In the genomic region with DNA sequence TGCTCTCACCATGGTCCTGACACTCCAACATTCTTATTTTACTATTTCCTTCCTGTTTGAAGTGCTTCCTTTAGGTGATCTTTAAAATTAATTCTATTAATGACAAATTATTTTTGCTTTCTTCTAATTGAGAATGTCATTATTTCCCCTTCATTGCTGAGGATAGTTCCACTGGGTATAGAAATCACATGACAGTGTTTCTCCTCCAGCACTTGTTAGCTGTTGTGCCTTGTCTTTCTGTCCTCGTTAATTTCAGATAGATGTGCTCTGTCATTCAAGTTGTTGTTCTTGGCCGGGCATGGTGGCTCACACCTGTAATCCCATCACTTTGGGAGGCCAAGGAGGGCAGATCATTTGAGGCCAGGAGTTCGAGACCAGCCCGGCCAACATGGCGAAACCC, we compare ENCODE assay signal across 41 cellular contexts.
"Had no signal": no experiment of that assay in that cellular context is flagged by ENCODE, and none has a peak within 500 bp of the region (broad histone marks: within the 10 kb centered on the region; RNA-seq: fewer than 3 reads in every experiment).

No MANE protein-coding gene starts in this region.

- H3K27ac ChIP-seq: adrenal gland, ascending aorta, body of pancreas, brain microvascular endothelial cell, breast epithelium, cardiac muscle cell had no signal

- FAIRE-seq: astrocyte, bronchial epithelial cell had no signal

- H3K36me3 ChIP-seq: adrenal gland, ascending aorta, brain microvascular endothelial cell, breast epithelium, cardiac muscle cell had no signal

- H3K4me3 Mint-ChIP-seq: activated naive CD4-positive, alpha-beta T cell treated with anti-CD3 and anti-CD28 coated beads for 36 hours; activated naive CD4-positive, alpha-beta T cell treated with anti-CD3 and anti-CD28 coated beads, Interleukin-2, amount 10 ng/mL, durations not matched to agents 7 days and 5 days; activated naive CD4-positive, alpha-beta T cell treated with anti-CD3 and anti-CD28 coated beads, Interleukin-2, amount 50 U/mL, for 24 hours; activated naive CD8-positive, alpha-beta T cell; activated naive CD8-positive, alpha-beta T cell treated with anti-CD3 and anti-CD28 coated beads for 36 hours; activated naive CD8-positive, alpha-beta T cell treated with anti-CD3 and anti-CD28 coated beads, Interleukin-2, amount 10 ng/mL, durations not matched to agents 7 days and 5 days; activated naive CD8-positive, alpha-beta T cell treated with anti-CD3 and anti-CD28 coated beads, Interleukin-2, amount 50 U/mL, for 24 hours; activated T-cell treated with anti-CD3 and anti-CD28 coated beads, Interleukin-2, amount 50 U/mL, for 24 hours; activated T-cell treated with anti-CD3 and anti-CD28 coated beads, Interleukin-2, amount 50 U/mL, for 4 hours; activated T-cell treated with anti-CD3 and anti-CD28 coated beads, Interleukin-2, amount 50 U/mL, for 72 hours; activated T-helper 1 cell treated with anti-CD3 and anti-CD28 coated beads, Interleukin-12 subunit alpha, Interleukin-12 subunit beta, Interleukin-2, Interleukin-4 antibody, amounts not matched to agents 30 ng/mL and 10 ng/mL and 1 ng/mL, durations not matched to agents 14 hours and 24 hours and 36 hours; activated T-helper 17 cell treated with anti-CD3 and anti-CD28 coated beads, Interleukin-2, amount 50 U/mL, for 72 hours; brain; central memory CD8-positive, alpha-beta T cell had no signal

- H3K27ac Mint-ChIP-seq: activated naive CD4-positive, alpha-beta T cell treated with anti-CD3 and anti-CD28 coated beads for 36 hours; activated naive CD4-positive, alpha-beta T cell treated with anti-CD3 and anti-CD28 coated beads, Interleukin-2, amount 10 ng/mL, durations not matched to agents 7 days and 5 days; activated naive CD4-positive, alpha-beta T cell treated with anti-CD3 and anti-CD28 coated beads, Interleukin-2, amount 50 U/mL, for 24 hours; activated naive CD4-positive, alpha-beta T cell treated with anti-CD3 and anti-CD28 coated beads, Interleukin-2, amount 50 U/mL, for 72 hours; activated naive CD8-positive, alpha-beta T cell; activated naive CD8-positive, alpha-beta T cell treated with anti-CD3 and anti-CD28 coated beads for 36 hours; activated naive CD8-positive, alpha-beta T cell treated with anti-CD3 and anti-CD28 coated beads, Interleukin-2, amount 10 ng/mL, durations not matched to agents 7 days and 5 days; activated naive CD8-positive, alpha-beta T cell treated with anti-CD3 and anti-CD28 coated beads, Interleukin-2, amount 50 U/mL, for 24 hours; activated T-cell treated with anti-CD3 and anti-CD28 coated beads, Interleukin-2, amount 50 U/mL, for 24 hours; activated T-cell treated with anti-CD3 and anti-CD28 coated beads, Interleukin-2, amount 50 U/mL, for 72 hours; activated T-helper 1 cell treated with anti-CD3 and anti-CD28 coated beads, Interleukin-12 subunit alpha, Interleukin-12 subunit beta, Interleukin-2, Interleukin-4 antibody, amounts not matched to agents 30 ng/mL and 10 ng/mL and 1 ng/mL, durations not matched to agents 14 hours and 24 hours and 36 hours; activated T-helper 17 cell treated with anti-CD3 and anti-CD28 coated beads, Interleukin-2, amount 50 U/mL, for 72 hours; activated T-helper 2 cell treated with anti-CD3 and anti-CD28 coated beads, Interferon-gamma antibody, Interleukin-2, Interleukin-4, amounts not matched to agents 10 μg/mL and 5 μg/mL and 100 μg/mL, durations not matched to agents 14 hours and 24 hours and 36 hours; brain had no signal

- H3K4me1 ChIP-seq: adrenal gland, ascending aorta, body of pancreas, breast epithelium had no signal

- H3K9me3 ChIP-seq: adrenal gland, ascending aorta, body of pancreas had no signal

- H3K27me3 ChIP-seq: adrenal gland, ascending aorta, body of pancreas, brain microvascular endothelial cell, breast epithelium, cardiac muscle cell had no signal

- H3K4me3 ChIP-seq: adrenal gland, ascending aorta, body of pancreas, breast epithelium, cardiac muscle cell had no signal

- ATAC-seq: activated naive CD4-positive, alpha-beta T cell treated with anti-CD3 and anti-CD28 coated beads, Interleukin-2, amount 50 U/mL, for 72 hours; activated naive CD8-positive, alpha-beta T cell treated with anti-CD3 and anti-CD28 coated beads, Interleukin-2, amount 50 U/mL, for 24 hours; activated T-cell treated with anti-CD3 and anti-CD28 coated beads, Interleukin-2, amount 50 U/mL, for 4 hours; activated T-cell treated with anti-CD3 and anti-CD28 coated beads, Interleukin-2, amount 50 U/mL, for 72 hours; activated T-helper 17 cell treated with anti-CD3 and anti-CD28 coated beads, Interleukin-2, amount 50 U/mL, for 72 hours; body of pancreas had no signal

- H3K4me1 Mint-ChIP-seq: activated naive CD4-positive, alpha-beta T cell treated with anti-CD3 and anti-CD28 coated beads, Interleukin-2, amount 10 ng/mL, durations not matched to agents 7 days and 5 days; activated naive CD4-positive, alpha-beta T cell treated with anti-CD3 and anti-CD28 coated beads, Interleukin-2, amount 50 U/mL, for 24 hours; activated naive CD8-positive, alpha-beta T cell treated with anti-CD3 and anti-CD28 coated beads for 36 hours; activated naive CD8-positive, alpha-beta T cell treated with anti-CD3 and anti-CD28 coated beads, Interleukin-2, amount 10 ng/mL, durations not matched to agents 7 days and 5 days; activated naive CD8-positive, alpha-beta T cell treated with anti-CD3 and anti-CD28 coated beads, Interleukin-2, amount 50 U/mL, for 24 hours; activated T-helper 17 cell treated with anti-CD3 and anti-CD28 coated beads, Interleukin-2, amount 50 U/mL, for 72 hours; central memory CD8-positive, alpha-beta T cell had no signal

- DNase-seq: activated effector memory CD4-positive, alpha-beta T cell treated with anti-CD3 and anti-CD28 coated beads, Interleukin-2, amount 50 U/mL, for 16 hours; activated effector memory CD4-positive, alpha-beta T cell treated with Interleukin-2 at 50 U/mL for 16 hours; activated gamma-delta T cell; activated gamma-delta T cell treated with Interleukin-2 at 50 U/mL for 16 hours; activated naive CD4-positive, alpha-beta T cell; activated naive CD4-positive, alpha-beta T cell treated with anti-CD3 and anti-CD28 coated beads for 36 hours; activated naive CD4-positive, alpha-beta T cell treated with anti-CD3 and anti-CD28 coated beads, Interleukin-2, amount 10 ng/mL, durations not matched to agents 7 days and 5 days; activated naive CD4-positive, alpha-beta T cell treated with anti-CD3 and anti-CD28 coated beads, Interleukin-2, amount 50 U/mL, for 16 hours; activated naive CD4-positive, alpha-beta T cell treated with Interleukin-2 at 50 U/mL for 16 hours; activated naive CD8-positive, alpha-beta T cell treated with anti-CD3 and anti-CD28 coated beads for 36 hours; activated naive CD8-positive, alpha-beta T cell treated with anti-CD3 and anti-CD28 coated beads, Interleukin-2, amount 10 ng/mL, durations not matched to agents 7 days and 5 days; activated naive CD8-positive, alpha-beta T cell treated with anti-CD3 and anti-CD28 coated beads, Interleukin-2, amount 50 U/mL, for 24 hours; activated T-cell treated with anti-CD3 and anti-CD28 coated beads for 4 hours; activated T-cell treated with anti-CD3 and anti-CD28 coated beads, Interleukin-2, amount 50 U/mL, for 1 hour; activated T-cell treated with anti-CD3 and anti-CD28 coated beads, Interleukin-2, amount 50 U/mL, for 24 hours; activated T-cell treated with anti-CD3 and anti-CD28 coated beads, Interleukin-2, amount 50 U/mL, for 4 hours; activated T-cell treated with anti-CD3 and anti-CD28 coated beads, Interleukin-2, amount 50 U/mL, for 48 hours; activated T-cell treated with anti-CD3 and anti-CD28 coated beads, Interleukin-2, amount 50 U/mL, for 72 hours; adrenal gland; amniotic stem cell; amygdala; anterior cingulate cortex; aorta; body of pancreas; brain microvascular endothelial cell; caudate nucleus; central memory CD4-positive, alpha-beta T cell; cerebellar nuclear complex had no signal

- H3K27me3 Mint-ChIP-seq: activated naive CD4-positive, alpha-beta T cell treated with anti-CD3 and anti-CD28 coated beads, Interleukin-2, amount 10 ng/mL, durations not matched to agents 7 days and 5 days had no signal

- H3K36me3 Mint-ChIP-seq: activated naive CD4-positive, alpha-beta T cell treated with anti-CD3 and anti-CD28 coated beads, Interleukin-2, amount 10 ng/mL, durations not matched to agents 7 days and 5 days; activated naive CD4-positive, alpha-beta T cell treated with anti-CD3 and anti-CD28 coated beads, Interleukin-2, amount 50 U/mL, for 24 hours; activated naive CD8-positive, alpha-beta T cell; activated naive CD8-positive, alpha-beta T cell treated with anti-CD3 and anti-CD28 coated beads for 36 hours; activated naive CD8-positive, alpha-beta T cell treated with anti-CD3 and anti-CD28 coated beads, Interleukin-2, amount 10 ng/mL, durations not matched to agents 7 days and 5 days; brain had no signal

- H3K9me3 Mint-ChIP-seq: activated naive CD8-positive, alpha-beta T cell treated with anti-CD3 and anti-CD28 coated beads, Interleukin-2, amount 10 ng/mL, durations not matched to agents 7 days and 5 days; activated T-helper 17 cell treated with anti-CD3 and anti-CD28 coated beads, Interleukin-2, amount 50 U/mL, for 72 hours had no signal
